11 cellular contexts compared by ENCODE assay signal in the genomic region with DNA sequence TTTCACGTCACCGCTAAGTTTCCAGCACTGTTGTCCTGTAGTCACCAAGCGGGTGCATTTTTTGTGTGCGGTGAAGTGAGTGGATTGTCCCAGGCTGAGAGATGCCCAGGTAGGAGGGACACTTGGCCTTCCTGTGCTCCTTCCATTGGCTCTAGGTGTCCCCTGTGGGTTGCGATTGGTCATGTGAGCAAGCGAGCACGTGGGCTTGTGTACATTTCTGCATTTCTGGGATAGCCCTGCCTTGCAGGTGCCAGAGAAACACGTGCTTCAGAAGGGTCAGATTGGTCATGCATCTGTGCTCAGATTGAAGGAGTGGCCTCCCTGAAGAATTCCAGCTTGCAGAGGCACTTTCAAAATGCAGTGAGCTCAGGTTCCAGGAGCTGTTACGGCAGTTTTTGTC.
DNase-seq lines count a peak whose midpoint lies in the region; ATAC-seq and TF ChIP-seq lines count a peak whose summit lies in the region.
"Had no signal": no experiment of that assay in that cellular context is flagged by ENCODE, and none has a peak within 500 bp of the region (broad histone marks: within the 10 kb centered on the region; RNA-seq: fewer than 3 reads in every experiment).

No MANE protein-coding gene starts in this region.

- peak; percentile 89 for DNase-seq in DMS79 treated with DMSO at 0.1 percent for 48 hours (lab: John Stamatoyannopoulos, UW)
- DNase-seq in NCI-H2029 treated with DMSO at 0.1 percent for 48 hours (lab: John Stamatoyannopoulos, UW): peak; percentile 1
- DNase-seq in epithelial cell of proximal tubule (ENCODE audit: low read depth): peak; percentile 66
- peak; percentile 6 for DNase-seq in non-pigmented ciliary epithelial cell (ENCODE audit: low read depth)
- no peak for DNase-seq in stimulated activated naive CD4-positive, alpha-beta T cell treated with Interleukin-2 at 50 U/mL for 16 hours (lab: John Stamatoyannopoulos, UW)
- DNase-seq in head of caudate nucleus: no peak
- DNase-seq: activated CD4-positive, CD25-positive, alpha-beta regulatory T cell; transverse colon had no signal

- ATAC-seq in GM18868 (IDR thresholded peaks at IDR 0.05; ENCODE audit: unreplicated experiment) (no peak), GM19324 (IDR thresholded peaks at IDR 0.05; ENCODE audit: low FRiP score, unreplicated experiment) (no peak)
- ATAC-seq: activated T-helper 17 cell treated with anti-CD3 and anti-CD28 coated beads, Interleukin-2, amount 50 U/mL, for 72 hours had no signal

- TF ChIP-seq CTCF in epithelial cell of proximal tubule (conservative IDR thresholded peaks at IDR 0.05; ENCODE audit: low read depth, low read length): no peak

- H3K4me3 ChIP-seq in epithelial cell of proximal tubule (ENCODE audit: low read depth, low read length): peak overlapping the region; percentile 45
- H3K4me3 ChIP-seq: transverse colon had no signal

- intact Hi-C loops in head of caudate nucleus (cut with DNase I): no loop called here

Comparison
In these comparisons a context has a peak if more than half of its experiments do, and no peak if none do; other contexts are left out.
1. DNase-seq: peak in DMS79 treated with DMSO at 0.1 percent for 48 hours (single experiment), NCI-H2029 treated with DMSO at 0.1 percent for 48 hours (single experiment), epithelial cell of proximal tubule (single experiment) and non-pigmented ciliary epithelial cell (single experiment); none in stimulated activated naive CD4-positive, alpha-beta T cell treated with Interleukin-2 at 50 U/mL for 16 hours (single experiment) and head of caudate nucleus (0 of 42).